1 cellular context compared by ENCODE assay signal in genomic region chr2:43224131-43224570, GRCh38.
A peak's percentile ranks its signal among the peaks of the same experiment; 100 is the strongest.
TF ChIP-seq lines count a peak whose summit lies in the region.

No MANE protein-coding gene starts in this region.

TF ChIP-seq in HepG2, 621 proteins besides CTCF, POLR2A, EP300 and RAD21 (continued from another document and continues in another):
- TF ChIP-seq TIGD3 (CRISPR knock-in tag; IDR thresholded peaks at IDR 0.05; ENCODE audit: borderline replicate concordance) = no peak; the same call in 1 of the 2 replicates
- peak; percentile 43 for TF ChIP-seq TMF1 (CRISPR knock-in tag; IDR thresholded peaks at IDR 0.05; ENCODE audit: low read depth)
- no peak for TF ChIP-seq ZNF460 (CRISPR knock-in tag; IDR thresholded peaks at IDR 0.05; ENCODE audit: borderline replicate concordance)
- no peak for TF ChIP-seq FOXP1 (IDR thresholded peaks at IDR 0.05)
- no peak for TF ChIP-seq FOXP1 (CRISPR knock-in tag; IDR thresholded peaks at IDR 0.05)
- TF ChIP-seq PLRG1 (conservative IDR thresholded peaks at IDR 0.05) = no peak
- TF ChIP-seq CHD2 (IDR thresholded peaks at IDR 0.05; ENCODE audit: low read depth, low read length) = no peak; the same call in 1 of the 2 replicates
- TF ChIP-seq KLF6 (CRISPR knock-in tag; IDR thresholded peaks at IDR 0.05) = 0 out of 2 replicates have a peak, but pooled peaks have one; percentile 35
- TF ChIP-seq AGO1 (IDR thresholded peaks at IDR 0.05; ENCODE audit: low read depth, low read length, poor library complexity, severe bottlenecking) = peak; percentile 70
- TF ChIP-seq ZNF282 (IDR thresholded peaks at IDR 0.05; ENCODE audit: partially characterized antibody) = no peak
- TF ChIP-seq NAIF1 (CRISPR knock-in tag; IDR thresholded peaks at IDR 0.05; ENCODE audit: borderline replicate concordance) = no peak
- peak; percentile 35; the same call in 1 of the 2 replicates for TF ChIP-seq ZNF776 (CRISPR knock-in tag; IDR thresholded peaks at IDR 0.05)
- no peak for TF ChIP-seq ZNF326 (CRISPR knock-in tag; IDR thresholded peaks at IDR 0.05; ENCODE audit: borderline replicate concordance)
- TF ChIP-seq DPF2 (CRISPR knock-in tag; IDR thresholded peaks at IDR 0.05; ENCODE audit: borderline replicate concordance, low read depth) = no peak
- TF ChIP-seq RAD51 (IDR thresholded peaks at IDR 0.05; ENCODE audit: borderline replicate concordance) = no peak
- peak; percentile 37; the same call in 1 of the 2 replicates for TF ChIP-seq DMAP1 (CRISPR knock-in tag; IDR thresholded peaks at IDR 0.05)
- TF ChIP-seq, protein P1, sequence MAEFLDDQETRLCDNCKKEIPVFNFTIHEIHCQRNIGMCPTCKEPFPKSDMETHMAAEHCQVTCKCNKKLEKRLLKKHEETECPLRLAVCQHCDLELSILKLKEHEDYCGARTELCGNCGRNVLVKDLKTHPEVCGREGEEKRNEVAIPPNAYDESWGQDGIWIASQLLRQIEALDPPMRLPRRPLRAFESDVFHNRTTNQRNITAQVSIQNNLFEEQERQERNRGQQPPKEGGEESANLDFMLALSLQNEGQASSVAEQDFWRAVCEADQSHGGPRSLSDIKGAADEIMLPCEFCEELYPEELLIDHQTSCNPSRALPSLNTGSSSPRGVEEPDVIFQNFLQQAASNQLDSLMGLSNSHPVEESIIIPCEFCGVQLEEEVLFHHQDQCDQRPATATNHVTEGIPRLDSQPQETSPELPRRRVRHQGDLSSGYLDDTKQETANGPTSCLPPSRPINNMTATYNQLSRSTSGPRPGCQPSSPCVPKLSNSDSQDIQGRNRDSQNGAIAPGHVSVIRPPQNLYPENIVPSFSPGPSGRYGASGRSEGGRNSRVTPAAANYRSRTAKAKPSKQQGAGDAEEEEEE (CRISPR knock-in tag; IDR thresholded peaks at IDR 0.05; ENCODE audit: borderline replicate concordance) = no peak
- TF ChIP-seq ZNF275 (CRISPR knock-in tag; IDR thresholded peaks at IDR 0.05; ENCODE audit: borderline replicate concordance) = no peak
- no peak for TF ChIP-seq ETV6 (CRISPR knock-in tag; conservative IDR thresholded peaks at IDR 0.05)
- TF ChIP-seq, protein P2, sequence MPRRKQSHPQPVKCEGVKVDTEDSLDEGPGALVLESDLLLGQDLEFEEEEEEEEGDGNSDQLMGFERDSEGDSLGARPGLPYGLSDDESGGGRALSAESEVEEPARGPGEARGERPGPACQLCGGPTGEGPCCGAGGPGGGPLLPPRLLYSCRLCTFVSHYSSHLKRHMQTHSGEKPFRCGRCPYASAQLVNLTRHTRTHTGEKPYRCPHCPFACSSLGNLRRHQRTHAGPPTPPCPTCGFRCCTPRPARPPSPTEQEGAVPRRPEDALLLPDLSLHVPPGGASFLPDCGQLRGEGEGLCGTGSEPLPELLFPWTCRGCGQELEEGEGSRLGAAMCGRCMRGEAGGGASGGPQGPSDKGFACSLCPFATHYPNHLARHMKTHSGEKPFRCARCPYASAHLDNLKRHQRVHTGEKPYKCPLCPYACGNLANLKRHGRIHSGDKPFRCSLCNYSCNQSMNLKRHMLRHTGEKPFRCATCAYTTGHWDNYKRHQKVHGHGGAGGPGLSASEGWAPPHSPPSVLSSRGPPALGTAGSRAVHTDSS (CRISPR knock-in tag; conservative IDR thresholded peaks at IDR 0.05) = no peak
- no peak for TF ChIP-seq ZNF33A (CRISPR knock-in tag; IDR thresholded peaks at IDR 0.05; ENCODE audit: borderline replicate concordance)
- TF ChIP-seq ATF5 (CRISPR knock-in tag; IDR thresholded peaks at IDR 0.05; ENCODE audit: low read depth) = no peak
- peak; percentile 39; the same call in 1 of the 2 replicates for TF ChIP-seq ZFP37 (CRISPR knock-in tag; IDR thresholded peaks at IDR 0.05; ENCODE audit: borderline replicate concordance)
- no peak for TF ChIP-seq NFKB2 (CRISPR knock-in tag; IDR thresholded peaks at IDR 0.05; ENCODE audit: borderline replicate concordance)
- peak; percentile 63; the same call in 1 of the 2 replicates for TF ChIP-seq MTA1 (CRISPR knock-in tag; IDR thresholded peaks at IDR 0.05; ENCODE audit: borderline replicate concordance)
- no peak for TF ChIP-seq RFXAP (CRISPR knock-in tag; IDR thresholded peaks at IDR 0.05; ENCODE audit: borderline replicate concordance)
- TF ChIP-seq SNAI1 (CRISPR knock-in tag; IDR thresholded peaks at IDR 0.05; ENCODE audit: borderline replicate concordance) = no peak
- TF ChIP-seq ZMAT3 (CRISPR knock-in tag; conservative IDR thresholded peaks at IDR 0.05) = 0 out of 2 replicates have a peak, but pooled peaks have one; percentile 27
- TF ChIP-seq ZNF7 (CRISPR knock-in tag; IDR thresholded peaks at IDR 0.05) = no peak
- TF ChIP-seq TCF7L2 (IDR thresholded peaks at IDR 0.05; ENCODE audit: low read depth, low read length) = no peak
- peak; percentile 80 for TF ChIP-seq STAG1 (CRISPR knock-in tag; IDR thresholded peaks at IDR 0.05)
- TF ChIP-seq, protein P3, sequence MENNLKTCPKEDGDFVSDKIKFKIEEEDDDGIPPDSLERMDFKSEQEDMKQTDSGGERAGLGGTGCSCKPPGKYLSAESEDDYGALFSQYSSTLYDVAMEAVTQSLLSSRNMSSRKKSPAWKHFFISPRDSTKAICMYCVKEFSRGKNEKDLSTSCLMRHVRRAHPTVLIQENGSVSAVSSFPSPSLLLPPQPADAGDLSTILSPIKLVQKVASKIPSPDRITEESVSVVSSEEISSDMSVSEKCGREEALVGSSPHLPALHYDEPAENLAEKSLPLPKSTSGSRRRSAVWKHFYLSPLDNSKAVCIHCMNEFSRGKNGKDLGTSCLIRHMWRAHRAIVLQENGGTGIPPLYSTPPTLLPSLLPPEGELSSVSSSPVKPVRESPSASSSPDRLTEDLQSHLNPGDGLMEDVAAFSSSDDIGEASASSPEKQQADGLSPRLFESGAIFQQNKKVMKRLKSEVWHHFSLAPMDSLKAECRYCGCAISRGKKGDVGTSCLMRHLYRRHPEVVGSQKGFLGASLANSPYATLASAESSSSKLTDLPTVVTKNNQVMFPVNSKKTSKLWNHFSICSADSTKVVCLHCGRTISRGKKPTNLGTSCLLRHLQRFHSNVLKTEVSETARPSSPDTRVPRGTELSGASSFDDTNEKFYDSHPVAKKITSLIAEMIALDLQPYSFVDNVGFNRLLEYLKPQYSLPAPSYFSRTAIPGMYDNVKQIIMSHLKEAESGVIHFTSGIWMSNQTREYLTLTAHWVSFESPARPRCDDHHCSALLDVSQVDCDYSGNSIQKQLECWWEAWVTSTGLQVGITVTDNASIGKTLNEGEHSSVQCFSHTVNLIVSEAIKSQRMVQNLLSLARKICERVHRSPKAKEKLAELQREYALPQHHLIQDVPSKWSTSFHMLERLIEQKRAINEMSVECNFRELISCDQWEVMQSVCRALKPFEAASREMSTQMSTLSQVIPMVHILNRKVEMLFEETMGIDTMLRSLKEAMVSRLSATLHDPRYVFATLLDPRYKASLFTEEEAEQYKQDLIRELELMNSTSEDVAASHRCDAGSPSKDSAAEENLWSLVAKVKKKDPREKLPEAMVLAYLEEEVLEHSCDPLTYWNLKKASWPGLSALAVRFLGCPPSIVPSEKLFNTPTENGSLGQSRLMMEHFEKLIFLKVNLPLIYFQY (CRISPR knock-in tag; IDR thresholded peaks at IDR 0.05; ENCODE audit: borderline replicate concordance) = no peak
- no peak for TF ChIP-seq ZBTB3 (CRISPR knock-in tag; IDR thresholded peaks at IDR 0.05; ENCODE audit: borderline replicate concordance, low read depth)
- no peak for TF ChIP-seq ZNF124 (CRISPR knock-in tag; IDR thresholded peaks at IDR 0.05)
- no peak for TF ChIP-seq ZNF800 (CRISPR knock-in tag; IDR thresholded peaks at IDR 0.05)
- TF ChIP-seq MIER2 (CRISPR knock-in tag; IDR thresholded peaks at IDR 0.05) = no peak
- peak; percentile 67; the same call in 1 of the 2 replicates for TF ChIP-seq ZNF292 (CRISPR knock-in tag; IDR thresholded peaks at IDR 0.05; ENCODE audit: borderline replicate concordance, low read depth)
- TF ChIP-seq JUN (CRISPR knock-in tag; IDR thresholded peaks at IDR 0.05) = no peak
- TF ChIP-seq HNF4A (CRISPR knock-in tag; IDR thresholded peaks at IDR 0.05) = peak; percentile 28; the same call in 1 of the 2 replicates
- no peak for TF ChIP-seq SCMH1 (CRISPR knock-in tag; IDR thresholded peaks at IDR 0.05; ENCODE audit: borderline replicate concordance)
- TF ChIP-seq KLF11 (CRISPR knock-in tag; IDR thresholded peaks at IDR 0.05) = no peak
- no peak for TF ChIP-seq SATB2 (CRISPR knock-in tag; IDR thresholded peaks at IDR 0.05)
- TF ChIP-seq NR2F6 (IDR thresholded peaks at IDR 0.05) = no peak
- 0 out of 2 replicates have a peak, but pooled peaks have one; percentile 37 for TF ChIP-seq NR2F6 (CRISPR knock-in tag; IDR thresholded peaks at IDR 0.05)
- no peak for TF ChIP-seq HMGA1 (CRISPR knock-in tag; conservative IDR thresholded peaks at IDR 0.05)
- TF ChIP-seq ZNF180 (CRISPR knock-in tag; IDR thresholded peaks at IDR 0.05; ENCODE audit: borderline replicate concordance, low read depth) = no peak
- 0 out of 2 replicates have a peak, but pooled peaks have one; percentile 36 for TF ChIP-seq PPARG (CRISPR knock-in tag; conservative IDR thresholded peaks at IDR 0.05)
- TF ChIP-seq TFAP4 (IDR thresholded peaks at IDR 0.05; ENCODE audit: borderline replicate concordance, low read depth) = peak; percentile 25; the same call in 1 of the 2 replicates
- TF ChIP-seq NCOA1 (CRISPR knock-in tag; IDR thresholded peaks at IDR 0.05) = no peak
- TF ChIP-seq KMT2A (CRISPR knock-in tag; IDR thresholded peaks at IDR 0.05) = peak; percentile 95
- TF ChIP-seq POLR2G (IDR thresholded peaks at IDR 0.05; ENCODE audit: low read depth, low read length) = peak; percentile 57; the same call in 1 of the 2 replicates
- no peak for TF ChIP-seq MXD1 (CRISPR knock-in tag; IDR thresholded peaks at IDR 0.05)
- TF ChIP-seq SMARCE1 (IDR thresholded peaks at IDR 0.05; ENCODE audit: borderline replicate concordance) = no peak
- TF ChIP-seq HOXA7 (CRISPR knock-in tag; IDR thresholded peaks at IDR 0.05) = no peak
- TF ChIP-seq ZNF335 (CRISPR knock-in tag; IDR thresholded peaks at IDR 0.05) = no peak
- TF ChIP-seq ZNF597 (CRISPR knock-in tag; IDR thresholded peaks at IDR 0.05) = no peak
